1 cellular context compared by ENCODE assay signal in genomic region chr5:73565166-73565968, GRCh38.
TF ChIP-seq lines count a peak whose summit lies in the region.

ANKRA2 (minus strand) TSS chr5:73565639; CDS start chr5:73562881, 2,758 bp downstream.
UTP15 (plus strand) TSS chr5:73565743; CDS start chr5:73567345, 1,602 bp downstream.

TF ChIP-seq in K562, 482 proteins besides CTCF, POLR2A, EP300 and RAD21 (continued from another document and continues in another):
- no peak for TF ChIP-seq HES1 (IDR thresholded peaks at IDR 0.05; ENCODE audit: low read depth)
- TF ChIP-seq PHF8 (IDR thresholded peaks at IDR 0.05; ENCODE audit: borderline replicate concordance, low read length): peak; percentile 85
- TF ChIP-seq HNRNPK (IDR thresholded peaks at IDR 0.05; ENCODE audit: low read depth, low read length, poor library complexity, severe bottlenecking): no peak
- no peak for TF ChIP-seq HMGN3 (IDR thresholded peaks at IDR 0.05; ENCODE audit: borderline replicate concordance, extremely low read depth, insufficient read length, low read depth, low read length)
- no peak for TF ChIP-seq THRA (IDR thresholded peaks at IDR 0.05)
- TF ChIP-seq HIVEP1 (CRISPR knock-in tag; IDR thresholded peaks at IDR 0.05): no peak
- TF ChIP-seq CREBBP (IDR thresholded peaks at IDR 0.05; ENCODE audit: low read depth, low read length): no peak
- TF ChIP-seq ZNF347 (CRISPR knock-in tag; IDR thresholded peaks at IDR 0.05; ENCODE audit: low read depth): no peak
- no peak for TF ChIP-seq NR2C2 (CRISPR knock-in tag; IDR thresholded peaks at IDR 0.05)
- peak; percentile 86 for TF ChIP-seq NR2C2 (tag; IDR thresholded peaks at IDR 0.05)
- TF ChIP-seq ZNF551 (CRISPR knock-in tag; IDR thresholded peaks at IDR 0.05): no peak
- TF ChIP-seq POLR3A (IDR thresholded peaks at IDR 0.05; ENCODE audit: borderline replicate concordance, extremely low read depth, insufficient read depth, insufficient read length): no peak
- TF ChIP-seq ZNF280B (CRISPR knock-in tag; IDR thresholded peaks at IDR 0.05): no peak
- no peak for TF ChIP-seq STAT6 (CRISPR knock-in tag; IDR thresholded peaks at IDR 0.05)
- no peak for TF ChIP-seq LEF1 (IDR thresholded peaks at IDR 0.05)
- no peak for TF ChIP-seq STAG1 (CRISPR knock-in tag; IDR thresholded peaks at IDR 0.05; ENCODE audit: borderline replicate concordance)
- no peak for TF ChIP-seq ZNF778 (CRISPR knock-in tag; IDR thresholded peaks at IDR 0.05)
- TF ChIP-seq ARHGAP35 (IDR thresholded peaks at IDR 0.05; ENCODE audit: partially characterized antibody): no peak
- TF ChIP-seq ZNF431 (CRISPR knock-in tag; IDR thresholded peaks at IDR 0.05): no peak
- 0 out of 3 replicates have a peak, but pooled peaks of 1 of the 2 experiments have one; percentile 24 for TF ChIP-seq CBX3 (IDR thresholded peaks at IDR 0.05; ENCODE audit: borderline replicate concordance in 1 of 2, low read length in 2 of 2)
- TF ChIP-seq MBD1 (CRISPR knock-in tag; IDR thresholded peaks at IDR 0.05): no peak
- TF ChIP-seq RFX1 (IDR thresholded peaks at IDR 0.05): no peak
- TF ChIP-seq GABPB2 (CRISPR knock-in tag; conservative IDR thresholded peaks at IDR 0.05): no peak
- peak; percentile 98 for TF ChIP-seq CREB1 (IDR thresholded peaks at IDR 0.05)
- peak; percentile 97 for TF ChIP-seq CREB1 (CRISPR knock-in tag; IDR thresholded peaks at IDR 0.05)
- no peak for TF ChIP-seq ZSCAN29 (IDR thresholded peaks at IDR 0.05)
- peak; percentile 66 for TF ChIP-seq NBN (IDR thresholded peaks at IDR 0.05; ENCODE audit: low read depth)
- TF ChIP-seq KLF10 (CRISPR knock-in tag; IDR thresholded peaks at IDR 0.05): no peak
- no peak for TF ChIP-seq TSHZ1 (CRISPR knock-in tag; IDR thresholded peaks at IDR 0.05)
- TF ChIP-seq ZNF23 (CRISPR knock-in tag; IDR thresholded peaks at IDR 0.05): no peak
- TF ChIP-seq ASH1L (IDR thresholded peaks at IDR 0.05; ENCODE audit: borderline replicate concordance, low read depth, partially characterized antibody): no peak
- TF ChIP-seq XRCC3 (IDR thresholded peaks at IDR 0.05): no peak
- no peak for TF ChIP-seq MYNN (IDR thresholded peaks at IDR 0.05)
- no peak for TF ChIP-seq MYNN (CRISPR knock-in tag; IDR thresholded peaks at IDR 0.05)
- TF ChIP-seq RFX7 (CRISPR knock-in tag; IDR thresholded peaks at IDR 0.05): no peak
- no peak for TF ChIP-seq BRCA1 (IDR thresholded peaks at IDR 0.05)
- no peak for TF ChIP-seq BRCA1 (CRISPR knock-in tag; IDR thresholded peaks at IDR 0.05)
- TF ChIP-seq SLC30A9 (CRISPR knock-in tag; IDR thresholded peaks at IDR 0.05): no peak
- no peak for TF ChIP-seq GATA2 (CRISPR knock-in tag; IDR thresholded peaks at IDR 0.05)
- TF ChIP-seq KAT8 (IDR thresholded peaks at IDR 0.05; ENCODE audit: low read depth): no peak
- no peak for TF ChIP-seq CREB3 (tag; conservative IDR thresholded peaks at IDR 0.05; ENCODE audit: low read depth)
- TF ChIP-seq HSF4 (CRISPR knock-in tag; IDR thresholded peaks at IDR 0.05; ENCODE audit: borderline replicate concordance): no peak
- TF ChIP-seq ZNF696 (CRISPR knock-in tag; conservative IDR thresholded peaks at IDR 0.05): no peak
- TF ChIP-seq ID3 (CRISPR knock-in tag; IDR thresholded peaks at IDR 0.05): no peak
- no peak for TF ChIP-seq ID3 (tag; IDR thresholded peaks at IDR 0.05)
- TF ChIP-seq GTF2F1 (IDR thresholded peaks at IDR 0.05; ENCODE audit: low read depth, low read length): no peak
- peak; percentile 67 for TF ChIP-seq USF2 (CRISPR knock-in tag; IDR thresholded peaks at IDR 0.05)
- TF ChIP-seq RUNX1 (IDR thresholded peaks at IDR 0.05; ENCODE audit: low read depth): no peak
- TF ChIP-seq POLR2AphosphoS2 (IDR thresholded peaks at IDR 0.05; ENCODE audit: low read length): no peak
- TF ChIP-seq CTCFL (IDR thresholded peaks at IDR 0.05; ENCODE audit: borderline replicate concordance, insufficient read depth, low read depth, low read length, poor library complexity, severe bottlenecking): no peak
- TF ChIP-seq ZNF584 (CRISPR knock-in tag; IDR thresholded peaks at IDR 0.05; ENCODE audit: low read depth): no peak
- TF ChIP-seq ZKSCAN8 (CRISPR knock-in tag; IDR thresholded peaks at IDR 0.05): no peak
- TF ChIP-seq ZNF449 (CRISPR knock-in tag; IDR thresholded peaks at IDR 0.05): no peak
